In the genomic region with DNA sequence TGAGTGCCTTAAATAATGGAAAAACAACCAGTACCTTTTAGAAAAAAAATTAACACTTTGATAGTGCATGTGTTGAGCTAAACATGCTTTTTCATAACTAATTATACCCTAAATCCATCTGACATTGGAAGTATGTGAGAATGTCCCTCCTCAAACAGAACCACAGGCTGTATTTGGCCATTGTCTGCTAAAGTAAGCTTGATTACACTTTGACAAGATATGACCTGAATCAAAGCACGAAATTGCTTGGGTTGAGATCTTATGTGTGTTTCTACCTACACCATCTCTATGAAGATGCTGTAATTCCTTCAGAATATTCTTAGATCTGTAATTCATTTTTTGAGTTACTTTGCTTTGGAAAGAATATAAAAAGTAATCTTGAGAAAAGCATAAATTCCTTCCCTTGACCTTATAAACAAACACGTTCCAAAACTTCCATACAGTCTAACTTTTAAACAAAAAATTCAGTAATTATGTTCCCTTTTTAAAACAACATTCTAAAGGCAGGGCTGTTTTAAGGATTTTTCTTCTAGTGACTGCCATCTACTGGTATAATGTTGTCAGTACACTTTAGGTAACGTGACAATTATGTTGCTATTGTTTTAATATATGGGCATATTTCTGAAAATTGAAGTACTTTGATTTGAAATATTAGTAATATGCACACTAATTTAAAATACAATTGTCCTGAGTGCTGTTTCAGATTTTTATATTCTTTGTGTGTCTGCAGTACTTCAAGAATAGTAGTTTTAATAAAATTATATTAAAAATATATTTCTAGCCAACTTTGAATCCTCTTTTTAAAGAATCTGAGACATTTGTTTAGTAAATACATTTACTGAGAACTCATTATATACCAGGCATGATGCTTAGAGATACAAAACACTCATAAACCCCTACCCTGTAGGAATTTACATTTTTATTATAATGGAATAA, we compare ENCODE assay signal across 8 cellular contexts. TPM values are rescaled to one million over a fixed set of nuclear protein-coding genes. Genes with fewer than 3 reads are reported as not detected.
A peak's percentile ranks its signal among the peaks of the same experiment; 100 is the strongest.
DNase-seq lines count a peak whose midpoint lies in the region; ATAC-seq and TF ChIP-seq lines count a peak whose summit lies in the region.

No MANE protein-coding gene starts in this region.

- peak; percentile 73 for ATAC-seq in HG03354 (IDR thresholded peaks at IDR 0.05; ENCODE audit: poor library complexity, severe bottlenecking, unreplicated experiment)

- DNase-seq in NCI-H2107 treated with DMSO at 0.1 percent for 48 hours (lab: John Stamatoyannopoulos, UW; ENCODE audit: unreplicated experiment) (peak; percentile 62), NCI-H2107 (lab: John Stamatoyannopoulos, UW) (no peak), OCI-M1 (lab: John Stamatoyannopoulos, UW) (peak; percentile 89), esophagus squamous epithelium (lab: John Stamatoyannopoulos, UW) (no peak), pons (ENCODE audit: low spot score) (peak; percentile 51), substantia nigra (lab: John Stamatoyannopoulos, UW) (no peak)
- DNase-seq in activated naive CD4-positive, alpha-beta T cell (lab: John Stamatoyannopoulos, UW), result no peak

- no peaks in the 10 kb centered on the region for H3K36me3 ChIP-seq in esophagus squamous epithelium

- no peak for TF ChIP-seq POLR2A in esophagus squamous epithelium (IDR thresholded peaks at IDR 0.05)

- H3K4me1 ChIP-seq in esophagus squamous epithelium, result peaks cover 0 to 14% (median 0%) of the 10 kb centered on the region in 3 donors

- H3K9me3 ChIP-seq in esophagus squamous epithelium, result no peaks in the 10 kb centered on the region

- TF ChIP-seq CTCF in esophagus squamous epithelium (IDR thresholded peaks at IDR 0.05), result peak in 5 of 6 experiments; percentile 55 to 86 (median 61)

- H3K27me3 ChIP-seq in esophagus squamous epithelium, result no peaks in the 10 kb centered on the region

- H3K4me3 ChIP-seq in esophagus squamous epithelium, result no peak overlapping the region

- intact Hi-C loops in esophagus squamous epithelium (cut with DNase I), result loop anchor here (10.0 kb wide), 1 partner anchor 225 kb away; no protein-coding TSS in a partner anchor

- 3 to 4% methylated on average over 3 of the region's 3 CpGs for WGBS in esophagus squamous epithelium, 2 donors

- H3K27ac ChIP-seq in esophagus squamous epithelium (no peak overlapping the region), substantia nigra (ENCODE audit: low read depth, low read length, poor library complexity, severe bottlenecking) (no peak overlapping the region)

RNA-seq across cellular contexts. Expression of a gene that starts 20.9 kb away (rescaled TPM):
- 10 to 100 TPM in 2 of 4 donors, 1 to 10 TPM in 2; 1.2 to 85.5 (median 11.0) TPM for total RNA-seq in esophagus squamous epithelium

Comparison
In these comparisons a context has a peak if more than half of its experiments do, and no peak if none do; other contexts are left out.
1. DNase-seq: peak in NCI-H2107 treated with DMSO at 0.1 percent for 48 hours (single experiment), OCI-M1 (single experiment) and pons (single experiment); none in NCI-H2107 (single experiment), esophagus squamous epithelium (single experiment), activated naive CD4-positive, alpha-beta T cell (0 of 4) and substantia nigra (0 of 49).